In genomic region chr3:188595890-188596376, GRCh38 we compare ENCODE assay signal across 12 cellular contexts.
DNase-seq lines count a peak whose midpoint lies in the region; ATAC-seq and TF ChIP-seq lines count a peak whose summit lies in the region.
"Had no signal": no experiment of that assay in that cellular context is flagged by ENCODE, and none has a peak within 500 bp of the region (broad histone marks: within the 10 kb centered on the region; RNA-seq: fewer than 3 reads in every experiment).

No MANE protein-coding gene starts in this region.

- TF ChIP-seq CTCF in PC-3 (conservative IDR thresholded peaks at IDR 0.05; ENCODE audit: low read depth, low read length), result no peak
- TF ChIP-seq CTCF in esophagus muscularis mucosa (IDR thresholded peaks at IDR 0.05), result no peak
- TF ChIP-seq CTCF in psoas muscle (IDR thresholded peaks at IDR 0.05), result no peak

- peak overlapping the region; percentile 70 for H3K4me2 ChIP-seq in PC-3 (ENCODE audit: low read length)

- POLR2A ChIA-PET in PC-3 (lab: Charles Lee; ENCODE audit: unreplicated experiment), result interaction anchor here (0.6 kb wide), 2 partner anchors 8 to 72 kb away, joined by 3 to 4 read pairs; no protein-coding TSS in a partner anchor

- no peaks in the 10 kb centered on the region for H3K79me2 ChIP-seq in PC-3 (ENCODE audit: low read length)
- H3K79me2 ChIP-seq: parathyroid adenoma had no signal

- BruUV-seq in PC-3 (replicated peaks; lab: Mats Ljungman, UMichigan), result no TSS peak

- peak overlapping the region; percentile 34 for H3K4me3 ChIP-seq in PC-3 (ENCODE audit: low read length)
- no peak overlapping the region for H3K4me3 ChIP-seq in esophagus muscularis mucosa
- H3K4me3 ChIP-seq in psoas muscle, result peak overlapping the region; percentile 49
- no peak overlapping the region for H3K4me3 ChIP-seq in effector memory CD4-positive, alpha-beta T cell (ENCODE audit: insufficient read depth, low read depth, low read length, poor library complexity, severe bottlenecking)
- H3K4me3 ChIP-seq: thyroid gland had no signal

- no peak for TF ChIP-seq EP300 in esophagus muscularis mucosa (IDR thresholded peaks at IDR 0.05)

- 47% methylated on average over 5 of the region's 5 CpGs for WGBS in esophagus muscularis mucosa
- 16 to 27% (median 22%) methylated on average over 5 of the region's 5 CpGs for WGBS in psoas muscle, 3 donors

- DNase-seq in GM03348 (ENCODE audit: low spot score) (peak; percentile 40), PC-3 (peak; percentile 84), esophagus muscularis mucosa (ENCODE audit: extremely low spot score) (no peak), psoas muscle (no peak), GOT3 (lab: John Stamatoyannopoulos, UW) (no peak)
- no peak for DNase-seq in effector memory CD4-positive, alpha-beta T cell
- DNase-seq: activated naive CD8-positive, alpha-beta T cell treated with anti-CD3 and anti-CD28 coated beads, Interleukin-2, amount 50 U/mL, for 24 hours; T-helper 2 cell; thyroid gland had no signal

- no peaks in the 10 kb centered on the region for H3F3A ChIP-seq in PC-3 (ENCODE audit: low read length, unreplicated experiment)

- H3K9me3 ChIP-seq in PC-3 (ENCODE audit: low read length) (no peaks in the 10 kb centered on the region), esophagus muscularis mucosa (no peaks in the 10 kb centered on the region), psoas muscle (no peaks in the 10 kb centered on the region)
- no peaks in the 10 kb centered on the region for H3K9me3 ChIP-seq in effector memory CD4-positive, alpha-beta T cell (ENCODE audit: control insufficient read depth, low read length)
- H3K9me3 ChIP-seq: thyroid gland had no signal

- H2AFZ ChIP-seq in PC-3 (ENCODE audit: low read length), result peak overlapping the region; percentile 54
- H2AFZ ChIP-seq: parathyroid adenoma had no signal

- no peaks in the 10 kb centered on the region for H3K9me2 ChIP-seq in PC-3 (replicated peaks; ENCODE audit: low read length)

- peak overlapping the region; percentile 15; the same call in 1 of the 2 replicates for H3K9ac ChIP-seq in PC-3 (ENCODE audit: low read length)
- H3K9ac ChIP-seq: parathyroid adenoma had no signal

- peaks cover 38% of the 10 kb centered on the region for H3K4me1 ChIP-seq in PC-3 (ENCODE audit: insufficient read depth, low read length)
- H3K4me1 ChIP-seq in esophagus muscularis mucosa, result peaks cover 8 to 85% (median 79%) of the 10 kb centered on the region in 4 donors
- H3K4me1 ChIP-seq in psoas muscle, result peaks cover 53% of the 10 kb centered on the region
- H3K4me1 ChIP-seq in effector memory CD4-positive, alpha-beta T cell (ENCODE audit: control insufficient read depth, insufficient read depth, low read length, poor library complexity, severe bottlenecking), result no peaks in the 10 kb centered on the region
- H3K4me1 ChIP-seq: parathyroid adenoma had no signal

- intact Hi-C loops in PC-3 (cut with micrococcal nuclease), result no loop called here
- intact Hi-C loops in esophagus muscularis mucosa (cut with DNase I), result no loop called here
- intact Hi-C loops in psoas muscle (cut with DNase I), result loop anchor here in 1 of 2 donors (10.0 kb wide), 1 partner anchor 359 kb away; no protein-coding TSS in a partner anchor

- no peak for TF ChIP-seq POLR2A in esophagus muscularis mucosa (IDR thresholded peaks at IDR 0.05; ENCODE audit: low read depth)

- H3K27ac ChIP-seq in PC-3 (ENCODE audit: low read length) (peak overlapping the region; percentile 70), esophagus muscularis mucosa (replicated peaks in 1 of 4) (peak overlapping the region; percentile 55 to 75 (median 67)), psoas muscle (peak overlapping the region; percentile 78)
- no peak overlapping the region for H3K27ac ChIP-seq in effector memory CD4-positive, alpha-beta T cell (ENCODE audit: insufficient read depth, low read length, poor library complexity, severe bottlenecking)
- H3K27ac ChIP-seq: parathyroid adenoma, thyroid gland had no signal

- H3K27me3 ChIP-seq in PC-3 (ENCODE audit: low read length) (no peaks in the 10 kb centered on the region), esophagus muscularis mucosa (no peaks in the 10 kb centered on the region), psoas muscle (ENCODE audit: insufficient read depth in 3 of 3, low read length in 2 of 3) (no peaks in the 10 kb centered on the region)
- no peaks in the 10 kb centered on the region for H3K27me3 ChIP-seq in effector memory CD4-positive, alpha-beta T cell (replicated peaks; ENCODE audit: control insufficient read depth, insufficient read depth, low read length, poor library complexity, severe bottlenecking)
- H3K27me3 ChIP-seq: thyroid gland had no signal

- CTCF ChIA-PET in PC-3 (lab: Charles Lee), result interaction anchor here (0.6 to 1.0 kb wide), 3 partner anchors 125 to 1500 kb away, joined by 3 to 8 read pairs (median 3); no protein-coding TSS in a partner anchor

- peak; percentile 83 for ATAC-seq in PC-3
- peak; percentile 76 to 83 (median 78) for ATAC-seq in psoas muscle
- no peak for ATAC-seq in GM21390 (IDR thresholded peaks at IDR 0.05; ENCODE audit: unreplicated experiment)
- ATAC-seq in GM18870 (IDR thresholded peaks at IDR 0.05; ENCODE audit: unreplicated experiment), result no peak
- ATAC-seq: activated naive CD8-positive, alpha-beta T cell treated with anti-CD3 and anti-CD28 coated beads, Interleukin-2, amount 50 U/mL, for 24 hours had no signal

- no peaks in the 10 kb centered on the region for H3K36me3 ChIP-seq in PC-3 (ENCODE audit: low read depth, low read length)
- no peaks in the 10 kb centered on the region for H3K36me3 ChIP-seq in esophagus muscularis mucosa
- no peaks in the 10 kb centered on the region for H3K36me3 ChIP-seq in psoas muscle (ENCODE audit: insufficient read depth in 1 of 2, low read depth in 1 of 2)
- H3K36me3 ChIP-seq in effector memory CD4-positive, alpha-beta T cell (ENCODE audit: control insufficient read depth, insufficient read depth, low read length), result no peaks in the 10 kb centered on the region
- H3K36me3 ChIP-seq: thyroid gland had no signal

- H4K20me1 ChIP-seq in PC-3 (ENCODE audit: low read length), result no peaks in the 10 kb centered on the region

Comparison
In these comparisons a context has a peak if more than half of its experiments do, and no peak if none do; other contexts are left out.
1. DNase-seq: peak in GM03348 (single experiment) and PC-3 (single experiment); none in esophagus muscularis mucosa (single experiment), psoas muscle (0 of 2), effector memory CD4-positive, alpha-beta T cell (0 of 3) and GOT3 (single experiment).
2. ATAC-seq: peak in PC-3 (single experiment) and psoas muscle (4 of 4); none in GM21390 (single experiment) and GM18870 (single experiment).
3. H3K4me3 ChIP-seq: peak in PC-3 (single experiment) and psoas muscle (single experiment); none in esophagus muscularis mucosa (0 of 4) and effector memory CD4-positive, alpha-beta T cell (single experiment).